In genomic region chr19:34963531-34964406, GRCh38 we compare ENCODE assay signal across 1 cellular context.
TF ChIP-seq lines count a peak whose summit lies in the region.

Gene ZNF792, minus strand, starts transcription at chr19:34964229. Its CDS starts 567 bp downstream, at chr19:34963662.

TF ChIP-seq in HepG2, 621 proteins besides CTCF, POLR2A, EP300 and RAD21 (continued from another document and continues in another):
- TF ChIP-seq, protein P1, sequence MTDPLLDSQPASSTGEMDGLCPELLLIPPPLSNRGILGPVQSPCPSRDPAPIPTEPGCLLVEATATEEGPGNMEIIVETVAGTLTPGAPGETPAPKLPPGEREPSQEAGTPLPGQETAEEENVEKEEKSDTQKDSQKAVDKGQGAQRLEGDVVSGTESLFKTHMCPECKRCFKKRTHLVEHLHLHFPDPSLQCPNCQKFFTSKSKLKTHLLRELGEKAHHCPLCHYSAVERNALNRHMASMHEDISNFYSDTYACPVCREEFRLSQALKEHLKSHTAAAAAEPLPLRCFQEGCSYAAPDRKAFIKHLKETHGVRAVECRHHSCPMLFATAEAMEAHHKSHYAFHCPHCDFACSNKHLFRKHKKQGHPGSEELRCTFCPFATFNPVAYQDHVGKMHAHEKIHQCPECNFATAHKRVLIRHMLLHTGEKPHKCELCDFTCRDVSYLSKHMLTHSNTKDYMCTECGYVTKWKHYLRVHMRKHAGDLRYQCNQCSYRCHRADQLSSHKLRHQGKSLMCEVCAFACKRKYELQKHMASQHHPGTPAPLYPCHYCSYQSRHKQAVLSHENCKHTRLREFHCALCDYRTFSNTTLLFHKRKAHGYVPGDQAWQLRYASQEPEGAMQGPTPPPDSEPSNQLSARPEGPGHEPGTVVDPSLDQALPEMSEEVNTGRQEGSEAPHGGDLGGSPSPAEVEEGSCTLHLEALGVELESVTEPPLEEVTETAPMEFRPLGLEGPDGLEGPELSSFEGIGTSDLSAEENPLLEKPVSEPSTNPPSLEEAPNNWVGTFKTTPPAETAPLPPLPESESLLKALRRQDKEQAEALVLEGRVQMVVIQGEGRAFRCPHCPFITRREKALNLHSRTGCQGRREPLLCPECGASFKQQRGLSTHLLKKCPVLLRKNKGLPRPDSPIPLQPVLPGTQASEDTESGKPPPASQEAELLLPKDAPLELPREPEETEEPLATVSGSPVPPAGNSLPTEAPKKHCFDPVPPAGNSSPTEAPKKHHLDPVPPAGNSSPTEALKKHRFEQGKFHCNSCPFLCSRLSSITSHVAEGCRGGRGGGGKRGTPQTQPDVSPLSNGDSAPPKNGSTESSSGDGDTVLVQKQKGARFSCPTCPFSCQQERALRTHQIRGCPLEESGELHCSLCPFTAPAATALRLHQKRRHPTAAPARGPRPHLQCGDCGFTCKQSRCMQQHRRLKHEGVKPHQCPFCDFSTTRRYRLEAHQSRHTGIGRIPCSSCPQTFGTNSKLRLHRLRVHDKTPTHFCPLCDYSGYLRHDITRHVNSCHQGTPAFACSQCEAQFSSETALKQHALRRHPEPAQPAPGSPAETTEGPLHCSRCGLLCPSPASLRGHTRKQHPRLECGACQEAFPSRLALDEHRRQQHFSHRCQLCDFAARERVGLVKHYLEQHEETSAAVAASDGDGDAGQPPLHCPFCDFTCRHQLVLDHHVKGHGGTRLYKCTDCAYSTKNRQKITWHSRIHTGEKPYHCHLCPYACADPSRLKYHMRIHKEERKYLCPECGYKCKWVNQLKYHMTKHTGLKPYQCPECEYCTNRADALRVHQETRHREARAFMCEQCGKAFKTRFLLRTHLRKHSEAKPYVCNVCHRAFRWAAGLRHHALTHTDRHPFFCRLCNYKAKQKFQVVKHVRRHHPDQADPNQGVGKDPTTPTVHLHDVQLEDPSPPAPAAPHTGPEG (CRISPR knock-in tag; IDR thresholded peaks at IDR 0.05): peak; percentile 30; the same call in 1 of the 2 replicates
- TF ChIP-seq ZNF30 (CRISPR knock-in tag; IDR thresholded peaks at IDR 0.05) (0 out of 2 replicates have a peak, but pooled peaks have one; percentile 75), ZNF292 (CRISPR knock-in tag; IDR thresholded peaks at IDR 0.05; ENCODE audit: borderline replicate concordance, low read depth) (peak; percentile 74; the same call in 1 of the 2 replicates), ZMYM4 (CRISPR knock-in tag; IDR thresholded peaks at IDR 0.05) (peak; percentile 70), TCF7 (IDR thresholded peaks at IDR 0.05; ENCODE audit: low read depth) (no peak), POLR2G (IDR thresholded peaks at IDR 0.05; ENCODE audit: low read depth, low read length) (peak; percentile 59), KLF12 (CRISPR knock-in tag; IDR thresholded peaks at IDR 0.05; ENCODE audit: borderline replicate concordance) (peak; percentile 79; the same call in 1 of the 2 replicates), ZFP62 (CRISPR knock-in tag; IDR thresholded peaks at IDR 0.05) (no peak), SETDB1 (CRISPR knock-in tag; IDR thresholded peaks at IDR 0.05; ENCODE audit: borderline replicate concordance) (peak; percentile 47; the same call in 1 of the 2 replicates), NONO (IDR thresholded peaks at IDR 0.05) (no peak), NONO (CRISPR knock-in tag; conservative IDR thresholded peaks at IDR 0.05) (peak; percentile 82), ZNF337 (CRISPR knock-in tag; IDR thresholded peaks at IDR 0.05; ENCODE audit: borderline replicate concordance, low read depth) (0 out of 2 replicates have a peak, but pooled peaks have one; percentile 51), KDM3A (CRISPR knock-in tag; IDR thresholded peaks at IDR 0.05; ENCODE audit: low read depth) (peak; percentile 70; the same call in 1 of the 2 replicates), ZBTB7B (CRISPR knock-in tag; IDR thresholded peaks at IDR 0.05) (peak; percentile 50; the same call in 1 of the 2 replicates), ZNF430 (CRISPR knock-in tag; IDR thresholded peaks at IDR 0.05) (peak; percentile 45; the same call in 1 of the 2 replicates), EED (CRISPR knock-in tag; IDR thresholded peaks at IDR 0.05) (peak; percentile 26; the same call in 1 of the 2 replicates), ZBTB38 (CRISPR knock-in tag; IDR thresholded peaks at IDR 0.05) (0 out of 2 replicates have a peak, but pooled peaks have one; percentile 59), ZBTB42 (CRISPR knock-in tag; IDR thresholded peaks at IDR 0.05) (no peak), ZSCAN29 (CRISPR knock-in tag; conservative IDR thresholded peaks at IDR 0.05) (peak; percentile 56; the same call in 1 of the 2 replicates), ZFP90 (CRISPR knock-in tag; IDR thresholded peaks at IDR 0.05; ENCODE audit: borderline replicate concordance) (0 out of 2 replicates have a peak, but pooled peaks have one; percentile 22), NFKB2 (CRISPR knock-in tag; IDR thresholded peaks at IDR 0.05; ENCODE audit: borderline replicate concordance) (peak; percentile 63; the same call in 1 of the 2 replicates), REXO4 (CRISPR knock-in tag; IDR thresholded peaks at IDR 0.05; ENCODE audit: borderline replicate concordance) (no peak), MAX (IDR thresholded peaks at IDR 0.05) (peak; percentile 74), ASH2L (IDR thresholded peaks at IDR 0.05; ENCODE audit: insufficient read length, low read depth, low read length) (peak; percentile 60), YEATS2 (CRISPR knock-in tag; IDR thresholded peaks at IDR 0.05; ENCODE audit: borderline replicate concordance) (0 out of 2 replicates have a peak, but pooled peaks have one; percentile 22), ZNF687 (CRISPR knock-in tag; IDR thresholded peaks at IDR 0.05) (peak; percentile 91), ARNTL (CRISPR knock-in tag; IDR thresholded peaks at IDR 0.05) (peak; percentile 28; the same call in 1 of the 2 replicates), ZMAT3 (CRISPR knock-in tag; conservative IDR thresholded peaks at IDR 0.05) (peak; percentile 62), REL (CRISPR knock-in tag; conservative IDR thresholded peaks at IDR 0.05) (0 out of 2 replicates have a peak, but pooled peaks have one; percentile 39), ZNF563 (CRISPR knock-in tag; IDR thresholded peaks at IDR 0.05) (no peak), GABPB1 (CRISPR knock-in tag; IDR thresholded peaks at IDR 0.05) (peak; percentile 86), FOXO1 (CRISPR knock-in tag; IDR thresholded peaks at IDR 0.05) (peak; percentile 25; the same call in 1 of the 2 replicates), NFIC (IDR thresholded peaks at IDR 0.05; ENCODE audit: low read length) (no peak), HOXA5 (CRISPR knock-in tag; IDR thresholded peaks at IDR 0.05) (peak; percentile 79; the same call in 1 of the 2 replicates), ZSCAN20 (CRISPR knock-in tag; IDR thresholded peaks at IDR 0.05; ENCODE audit: borderline replicate concordance) (peak; percentile 30), GZF1 (CRISPR knock-in tag; IDR thresholded peaks at IDR 0.05) (peak; percentile 76; the same call in 1 of the 2 replicates), HOXA3 (CRISPR knock-in tag; IDR thresholded peaks at IDR 0.05) (peak; percentile 74)
- TF ChIP-seq, protein P2, sequence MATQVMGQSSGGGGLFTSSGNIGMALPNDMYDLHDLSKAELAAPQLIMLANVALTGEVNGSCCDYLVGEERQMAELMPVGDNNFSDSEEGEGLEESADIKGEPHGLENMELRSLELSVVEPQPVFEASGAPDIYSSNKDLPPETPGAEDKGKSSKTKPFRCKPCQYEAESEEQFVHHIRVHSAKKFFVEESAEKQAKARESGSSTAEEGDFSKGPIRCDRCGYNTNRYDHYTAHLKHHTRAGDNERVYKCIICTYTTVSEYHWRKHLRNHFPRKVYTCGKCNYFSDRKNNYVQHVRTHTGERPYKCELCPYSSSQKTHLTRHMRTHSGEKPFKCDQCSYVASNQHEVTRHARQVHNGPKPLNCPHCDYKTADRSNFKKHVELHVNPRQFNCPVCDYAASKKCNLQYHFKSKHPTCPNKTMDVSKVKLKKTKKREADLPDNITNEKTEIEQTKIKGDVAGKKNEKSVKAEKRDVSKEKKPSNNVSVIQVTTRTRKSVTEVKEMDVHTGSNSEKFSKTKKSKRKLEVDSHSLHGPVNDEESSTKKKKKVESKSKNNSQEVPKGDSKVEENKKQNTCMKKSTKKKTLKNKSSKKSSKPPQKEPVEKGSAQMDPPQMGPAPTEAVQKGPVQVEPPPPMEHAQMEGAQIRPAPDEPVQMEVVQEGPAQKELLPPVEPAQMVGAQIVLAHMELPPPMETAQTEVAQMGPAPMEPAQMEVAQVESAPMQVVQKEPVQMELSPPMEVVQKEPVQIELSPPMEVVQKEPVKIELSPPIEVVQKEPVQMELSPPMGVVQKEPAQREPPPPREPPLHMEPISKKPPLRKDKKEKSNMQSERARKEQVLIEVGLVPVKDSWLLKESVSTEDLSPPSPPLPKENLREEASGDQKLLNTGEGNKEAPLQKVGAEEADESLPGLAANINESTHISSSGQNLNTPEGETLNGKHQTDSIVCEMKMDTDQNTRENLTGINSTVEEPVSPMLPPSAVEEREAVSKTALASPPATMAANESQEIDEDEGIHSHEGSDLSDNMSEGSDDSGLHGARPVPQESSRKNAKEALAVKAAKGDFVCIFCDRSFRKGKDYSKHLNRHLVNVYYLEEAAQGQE (IDR thresholded peaks at IDR 0.05; ENCODE audit: borderline replicate concordance in 1 of 2, low read depth in 1 of 2, low read length in 2 of 2): no peak
- TF ChIP-seq, protein P3, sequence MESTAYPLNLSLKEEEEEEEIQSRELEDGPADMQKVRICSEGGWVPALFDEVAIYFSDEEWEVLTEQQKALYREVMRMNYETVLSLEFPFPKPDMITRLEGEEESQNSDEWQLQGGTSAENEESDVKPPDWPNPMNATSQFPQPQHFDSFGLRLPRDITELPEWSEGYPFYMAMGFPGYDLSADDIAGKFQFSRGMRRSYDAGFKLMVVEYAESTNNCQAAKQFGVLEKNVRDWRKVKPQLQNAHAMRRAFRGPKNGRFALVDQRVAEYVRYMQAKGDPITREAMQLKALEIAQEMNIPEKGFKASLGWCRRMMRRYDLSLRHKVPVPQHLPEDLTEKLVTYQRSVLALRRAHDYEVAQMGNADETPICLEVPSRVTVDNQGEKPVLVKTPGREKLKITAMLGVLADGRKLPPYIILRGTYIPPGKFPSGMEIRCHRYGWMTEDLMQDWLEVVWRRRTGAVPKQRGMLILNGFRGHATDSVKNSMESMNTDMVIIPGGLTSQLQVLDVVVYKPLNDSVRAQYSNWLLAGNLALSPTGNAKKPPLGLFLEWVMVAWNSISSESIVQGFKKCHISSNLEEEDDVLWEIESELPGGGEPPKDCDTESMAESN (CRISPR knock-in tag; conservative IDR thresholded peaks at IDR 0.05): 0 out of 2 replicates have a peak, but pooled peaks have one; percentile 11
- TF ChIP-seq, protein P4, sequence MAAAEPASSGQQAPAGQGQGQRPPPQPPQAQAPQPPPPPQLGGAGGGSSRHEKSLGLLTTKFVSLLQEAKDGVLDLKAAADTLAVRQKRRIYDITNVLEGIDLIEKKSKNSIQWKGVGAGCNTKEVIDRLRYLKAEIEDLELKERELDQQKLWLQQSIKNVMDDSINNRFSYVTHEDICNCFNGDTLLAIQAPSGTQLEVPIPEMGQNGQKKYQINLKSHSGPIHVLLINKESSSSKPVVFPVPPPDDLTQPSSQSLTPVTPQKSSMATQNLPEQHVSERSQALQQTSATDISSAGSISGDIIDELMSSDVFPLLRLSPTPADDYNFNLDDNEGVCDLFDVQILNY (CRISPR knock-in tag; conservative IDR thresholded peaks at IDR 0.05): 0 out of 2 replicates have a peak, but pooled peaks have one; percentile 60
- TF ChIP-seq, protein P5, sequence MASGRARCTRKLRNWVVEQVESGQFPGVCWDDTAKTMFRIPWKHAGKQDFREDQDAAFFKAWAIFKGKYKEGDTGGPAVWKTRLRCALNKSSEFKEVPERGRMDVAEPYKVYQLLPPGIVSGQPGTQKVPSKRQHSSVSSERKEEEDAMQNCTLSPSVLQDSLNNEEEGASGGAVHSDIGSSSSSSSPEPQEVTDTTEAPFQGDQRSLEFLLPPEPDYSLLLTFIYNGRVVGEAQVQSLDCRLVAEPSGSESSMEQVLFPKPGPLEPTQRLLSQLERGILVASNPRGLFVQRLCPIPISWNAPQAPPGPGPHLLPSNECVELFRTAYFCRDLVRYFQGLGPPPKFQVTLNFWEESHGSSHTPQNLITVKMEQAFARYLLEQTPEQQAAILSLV (CRISPR knock-in tag; IDR thresholded peaks at IDR 0.05; ENCODE audit: borderline replicate concordance): peak; percentile 44; the same call in 1 of the 2 replicates
